In the genomic region with DNA sequence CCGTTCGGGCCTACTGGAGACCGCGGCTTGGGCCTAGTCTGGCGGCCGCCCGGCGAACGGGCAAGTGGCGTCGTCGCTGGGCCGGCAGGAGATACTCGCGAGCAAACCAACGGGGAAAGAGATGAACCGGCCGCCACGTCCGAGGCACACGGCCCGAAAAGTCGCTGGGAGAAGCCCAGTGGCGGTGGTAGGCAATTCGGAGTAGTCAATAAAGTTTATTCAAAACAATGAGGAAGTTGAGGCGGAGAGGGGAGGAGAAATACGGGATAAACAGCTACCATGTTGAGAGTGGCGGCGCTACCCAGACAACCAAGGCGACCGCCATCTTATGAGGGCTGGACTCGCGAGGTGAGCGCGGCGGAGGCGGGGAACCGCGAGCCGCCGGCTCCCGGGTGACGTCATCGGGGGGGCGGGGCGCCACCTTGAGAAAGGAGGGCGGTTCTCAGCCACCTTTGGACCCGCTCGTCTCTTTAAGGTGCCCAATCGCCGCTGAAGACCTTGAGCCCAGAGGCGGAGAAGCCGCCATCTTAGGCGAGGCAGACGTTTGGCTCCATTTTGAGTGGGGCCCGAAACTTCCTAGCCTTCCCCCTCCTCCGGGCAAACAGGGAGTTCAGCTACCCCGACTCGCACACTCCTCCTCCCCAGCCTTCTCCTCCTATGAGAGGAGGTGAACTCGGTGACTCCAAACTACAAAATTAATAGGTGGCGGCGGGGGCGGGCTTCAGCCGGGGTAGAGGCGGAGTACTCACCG, we compare ENCODE assay signal across 1 cellular context.
TF ChIP-seq lines count a peak whose summit lies in the region.

A gene (minus strand): TSS at position 348 of the 751 bp plus-strand sequence. CDS start 1,745 bp downstream, outside the sequence.

TF ChIP-seq in HepG2, 621 proteins besides CTCF, POLR2A, EP300 and RAD21 (continued from another document and continues in another):
- TF ChIP-seq, protein P1, sequence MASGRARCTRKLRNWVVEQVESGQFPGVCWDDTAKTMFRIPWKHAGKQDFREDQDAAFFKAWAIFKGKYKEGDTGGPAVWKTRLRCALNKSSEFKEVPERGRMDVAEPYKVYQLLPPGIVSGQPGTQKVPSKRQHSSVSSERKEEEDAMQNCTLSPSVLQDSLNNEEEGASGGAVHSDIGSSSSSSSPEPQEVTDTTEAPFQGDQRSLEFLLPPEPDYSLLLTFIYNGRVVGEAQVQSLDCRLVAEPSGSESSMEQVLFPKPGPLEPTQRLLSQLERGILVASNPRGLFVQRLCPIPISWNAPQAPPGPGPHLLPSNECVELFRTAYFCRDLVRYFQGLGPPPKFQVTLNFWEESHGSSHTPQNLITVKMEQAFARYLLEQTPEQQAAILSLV (CRISPR knock-in tag; IDR thresholded peaks at IDR 0.05; ENCODE audit: borderline replicate concordance): 0 out of 2 replicates have a peak, but pooled peaks have one; percentile 27
- no peak; the same call in 1 of the 2 replicates for TF ChIP-seq NFYC (CRISPR knock-in tag; IDR thresholded peaks at IDR 0.05)
- 0 out of 2 replicates have a peak, but pooled peaks have one; percentile 30 for TF ChIP-seq NR2C2 (CRISPR knock-in tag; IDR thresholded peaks at IDR 0.05; ENCODE audit: borderline replicate concordance)
- peak; percentile 77 for TF ChIP-seq GABPB1 (CRISPR knock-in tag; IDR thresholded peaks at IDR 0.05)
- TF ChIP-seq, protein P2, sequence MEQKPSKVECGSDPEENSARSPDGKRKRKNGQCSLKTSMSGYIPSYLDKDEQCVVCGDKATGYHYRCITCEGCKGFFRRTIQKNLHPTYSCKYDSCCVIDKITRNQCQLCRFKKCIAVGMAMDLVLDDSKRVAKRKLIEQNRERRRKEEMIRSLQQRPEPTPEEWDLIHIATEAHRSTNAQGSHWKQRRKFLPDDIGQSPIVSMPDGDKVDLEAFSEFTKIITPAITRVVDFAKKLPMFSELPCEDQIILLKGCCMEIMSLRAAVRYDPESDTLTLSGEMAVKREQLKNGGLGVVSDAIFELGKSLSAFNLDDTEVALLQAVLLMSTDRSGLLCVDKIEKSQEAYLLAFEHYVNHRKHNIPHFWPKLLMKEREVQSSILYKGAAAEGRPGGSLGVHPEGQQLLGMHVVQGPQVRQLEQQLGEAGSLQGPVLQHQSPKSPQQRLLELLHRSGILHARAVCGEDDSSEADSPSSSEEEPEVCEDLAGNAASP (CRISPR knock-in tag; IDR thresholded peaks at IDR 0.05; ENCODE audit: borderline replicate concordance): no peak
- TF ChIP-seq ARID2 (CRISPR knock-in tag; IDR thresholded peaks at IDR 0.05; ENCODE audit: borderline replicate concordance): 0 out of 2 replicates have a peak, but pooled peaks have one; percentile 25
- TF ChIP-seq FOSL2 (CRISPR knock-in tag; IDR thresholded peaks at IDR 0.05): peak; percentile 55; the same call in 1 of the 2 replicates
- peak; percentile 81; the same call in 1 of the 2 replicates for TF ChIP-seq HNF4G (IDR thresholded peaks at IDR 0.05; ENCODE audit: borderline replicate concordance, low read depth, low read length)
- TF ChIP-seq HNF4G (CRISPR knock-in tag; IDR thresholded peaks at IDR 0.05; ENCODE audit: borderline replicate concordance, low read depth): peak; percentile 43; the same call in 1 of the 2 replicates
- 0 out of 2 replicates have a peak, but pooled peaks have one; percentile 30 for TF ChIP-seq KAT7 (CRISPR knock-in tag; IDR thresholded peaks at IDR 0.05; ENCODE audit: borderline replicate concordance)
- TF ChIP-seq ZNF777 (CRISPR knock-in tag; IDR thresholded peaks at IDR 0.05): peak; percentile 67; the same call in 1 of the 2 replicates
- TF ChIP-seq HOXA3 (CRISPR knock-in tag; IDR thresholded peaks at IDR 0.05): peak; percentile 84
- TF ChIP-seq KDM2A (CRISPR knock-in tag; IDR thresholded peaks at IDR 0.05; ENCODE audit: borderline replicate concordance, low read depth): peak; percentile 49
- TF ChIP-seq, protein P3, sequence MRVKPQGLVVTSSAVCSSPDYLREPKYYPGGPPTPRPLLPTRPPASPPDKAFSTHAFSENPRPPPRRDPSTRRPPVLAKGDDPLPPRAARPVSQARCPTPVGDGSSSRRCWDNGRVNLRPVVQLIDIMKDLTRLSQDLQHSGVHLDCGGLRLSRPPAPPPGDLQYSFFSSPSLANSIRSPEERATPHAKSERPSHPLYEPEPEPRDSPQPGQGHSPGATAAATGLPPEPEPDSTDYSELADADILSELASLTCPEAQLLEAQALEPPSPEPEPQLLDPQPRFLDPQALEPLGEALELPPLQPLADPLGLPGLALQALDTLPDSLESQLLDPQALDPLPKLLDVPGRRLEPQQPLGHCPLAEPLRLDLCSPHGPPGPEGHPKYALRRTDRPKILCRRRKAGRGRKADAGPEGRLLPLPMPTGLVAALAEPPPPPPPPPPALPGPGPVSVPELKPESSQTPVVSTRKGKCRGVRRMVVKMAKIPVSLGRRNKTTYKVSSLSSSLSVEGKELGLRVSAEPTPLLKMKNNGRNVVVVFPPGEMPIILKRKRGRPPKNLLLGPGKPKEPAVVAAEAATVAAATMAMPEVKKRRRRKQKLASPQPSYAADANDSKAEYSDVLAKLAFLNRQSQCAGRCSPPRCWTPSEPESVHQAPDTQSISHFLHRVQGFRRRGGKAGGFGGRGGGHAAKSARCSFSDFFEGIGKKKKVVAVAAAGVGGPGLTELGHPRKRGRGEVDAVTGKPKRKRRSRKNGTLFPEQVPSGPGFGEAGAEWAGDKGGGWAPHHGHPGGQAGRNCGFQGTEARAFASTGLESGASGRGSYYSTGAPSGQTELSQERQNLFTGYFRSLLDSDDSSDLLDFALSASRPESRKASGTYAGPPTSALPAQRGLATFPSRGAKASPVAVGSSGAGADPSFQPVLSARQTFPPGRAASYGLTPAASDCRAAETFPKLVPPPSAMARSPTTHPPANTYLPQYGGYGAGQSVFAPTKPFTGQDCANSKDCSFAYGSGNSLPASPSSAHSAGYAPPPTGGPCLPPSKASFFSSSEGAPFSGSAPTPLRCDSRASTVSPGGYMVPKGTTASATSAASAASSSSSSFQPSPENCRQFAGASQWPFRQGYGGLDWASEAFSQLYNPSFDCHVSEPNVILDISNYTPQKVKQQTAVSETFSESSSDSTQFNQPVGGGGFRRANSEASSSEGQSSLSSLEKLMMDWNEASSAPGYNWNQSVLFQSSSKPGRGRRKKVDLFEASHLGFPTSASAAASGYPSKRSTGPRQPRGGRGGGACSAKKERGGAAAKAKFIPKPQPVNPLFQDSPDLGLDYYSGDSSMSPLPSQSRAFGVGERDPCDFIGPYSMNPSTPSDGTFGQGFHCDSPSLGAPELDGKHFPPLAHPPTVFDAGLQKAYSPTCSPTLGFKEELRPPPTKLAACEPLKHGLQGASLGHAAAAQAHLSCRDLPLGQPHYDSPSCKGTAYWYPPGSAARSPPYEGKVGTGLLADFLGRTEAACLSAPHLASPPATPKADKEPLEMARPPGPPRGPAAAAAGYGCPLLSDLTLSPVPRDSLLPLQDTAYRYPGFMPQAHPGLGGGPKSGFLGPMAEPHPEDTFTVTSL (CRISPR knock-in tag; IDR thresholded peaks at IDR 0.05; ENCODE audit: borderline replicate concordance): 0 out of 2 replicates have a peak, but pooled peaks have one; percentile 3
- TF ChIP-seq, protein P4, sequence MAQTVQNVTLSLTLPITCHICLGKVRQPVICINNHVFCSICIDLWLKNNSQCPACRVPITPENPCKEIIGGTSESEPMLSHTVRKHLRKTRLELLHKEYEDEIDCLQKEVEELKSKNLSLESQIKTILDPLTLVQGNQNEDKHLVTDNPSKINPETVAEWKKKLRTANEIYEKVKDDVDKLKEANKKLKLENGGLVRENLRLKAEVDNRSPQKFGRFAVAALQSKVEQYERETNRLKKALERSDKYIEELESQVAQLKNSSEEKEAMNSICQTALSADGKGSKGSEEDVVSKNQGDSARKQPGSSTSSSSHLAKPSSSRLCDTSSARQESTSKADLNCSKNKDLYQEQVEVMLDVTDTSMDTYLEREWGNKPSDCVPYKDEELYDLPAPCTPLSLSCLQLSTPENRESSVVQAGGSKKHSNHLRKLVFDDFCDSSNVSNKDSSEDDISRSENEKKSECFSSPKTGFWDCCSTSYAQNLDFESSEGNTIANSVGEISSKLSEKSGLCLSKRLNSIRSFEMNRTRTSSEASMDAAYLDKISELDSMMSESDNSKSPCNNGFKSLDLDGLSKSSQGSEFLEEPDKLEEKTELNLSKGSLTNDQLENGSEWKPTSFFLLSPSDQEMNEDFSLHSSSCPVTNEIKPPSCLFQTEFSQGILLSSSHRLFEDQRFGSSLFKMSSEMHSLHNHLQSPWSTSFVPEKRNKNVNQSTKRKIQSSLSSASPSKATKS (CRISPR knock-in tag; IDR thresholded peaks at IDR 0.05): 0 out of 2 replicates have a peak, but pooled peaks have one; percentile 63
- TF ChIP-seq, protein P5, sequence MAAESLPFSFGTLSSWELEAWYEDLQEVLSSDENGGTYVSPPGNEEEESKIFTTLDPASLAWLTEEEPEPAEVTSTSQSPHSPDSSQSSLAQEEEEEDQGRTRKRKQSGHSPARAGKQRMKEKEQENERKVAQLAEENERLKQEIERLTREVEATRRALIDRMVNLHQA (CRISPR knock-in tag; IDR thresholded peaks at IDR 0.05): no peak
- TF ChIP-seq ZSCAN30 (CRISPR knock-in tag; IDR thresholded peaks at IDR 0.05): 0 out of 2 replicates have a peak, but pooled peaks have one; percentile 29
- TF ChIP-seq POLR2AphosphoS2 (IDR thresholded peaks at IDR 0.05; ENCODE audit: low read depth, low read length): no peak
- TF ChIP-seq NFYB (CRISPR knock-in tag; IDR thresholded peaks at IDR 0.05): peak; percentile 49
- no peak for TF ChIP-seq MXD4 (CRISPR knock-in tag; IDR thresholded peaks at IDR 0.05)
- no peak for TF ChIP-seq ZNF547 (CRISPR knock-in tag; IDR thresholded peaks at IDR 0.05)
- TF ChIP-seq HNRNPLL (IDR thresholded peaks at IDR 0.05; ENCODE audit: low read depth, low read length, poor library complexity, severe bottlenecking): peak; percentile 50
- TF ChIP-seq REPIN1 (CRISPR knock-in tag; IDR thresholded peaks at IDR 0.05; ENCODE audit: borderline replicate concordance, low read depth): peak; percentile 42; the same call in 1 of the 2 replicates
- peak; percentile 56 for TF ChIP-seq CREM (IDR thresholded peaks at IDR 0.05)
- TF ChIP-seq CREM (CRISPR knock-in tag; IDR thresholded peaks at IDR 0.05): no peak
- TF ChIP-seq, protein P6, sequence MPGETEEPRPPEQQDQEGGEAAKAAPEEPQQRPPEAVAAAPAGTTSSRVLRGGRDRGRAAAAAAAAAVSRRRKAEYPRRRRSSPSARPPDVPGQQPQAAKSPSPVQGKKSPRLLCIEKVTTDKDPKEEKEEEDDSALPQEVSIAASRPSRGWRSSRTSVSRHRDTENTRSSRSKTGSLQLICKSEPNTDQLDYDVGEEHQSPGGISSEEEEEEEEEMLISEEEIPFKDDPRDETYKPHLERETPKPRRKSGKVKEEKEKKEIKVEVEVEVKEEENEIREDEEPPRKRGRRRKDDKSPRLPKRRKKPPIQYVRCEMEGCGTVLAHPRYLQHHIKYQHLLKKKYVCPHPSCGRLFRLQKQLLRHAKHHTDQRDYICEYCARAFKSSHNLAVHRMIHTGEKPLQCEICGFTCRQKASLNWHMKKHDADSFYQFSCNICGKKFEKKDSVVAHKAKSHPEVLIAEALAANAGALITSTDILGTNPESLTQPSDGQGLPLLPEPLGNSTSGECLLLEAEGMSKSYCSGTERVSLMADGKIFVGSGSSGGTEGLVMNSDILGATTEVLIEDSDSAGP (CRISPR knock-in tag; IDR thresholded peaks at IDR 0.05; ENCODE audit: borderline replicate concordance): peak; percentile 73; the same call in 1 of the 2 replicates
- TF ChIP-seq HIVEP1 (CRISPR knock-in tag; IDR thresholded peaks at IDR 0.05): peak; percentile 15; the same call in 1 of the 2 replicates
- 0 out of 2 replicates have a peak, but pooled peaks have one; percentile 74 for TF ChIP-seq ZSCAN31 (CRISPR knock-in tag; IDR thresholded peaks at IDR 0.05; ENCODE audit: low read depth)
- TF ChIP-seq, protein P7, sequence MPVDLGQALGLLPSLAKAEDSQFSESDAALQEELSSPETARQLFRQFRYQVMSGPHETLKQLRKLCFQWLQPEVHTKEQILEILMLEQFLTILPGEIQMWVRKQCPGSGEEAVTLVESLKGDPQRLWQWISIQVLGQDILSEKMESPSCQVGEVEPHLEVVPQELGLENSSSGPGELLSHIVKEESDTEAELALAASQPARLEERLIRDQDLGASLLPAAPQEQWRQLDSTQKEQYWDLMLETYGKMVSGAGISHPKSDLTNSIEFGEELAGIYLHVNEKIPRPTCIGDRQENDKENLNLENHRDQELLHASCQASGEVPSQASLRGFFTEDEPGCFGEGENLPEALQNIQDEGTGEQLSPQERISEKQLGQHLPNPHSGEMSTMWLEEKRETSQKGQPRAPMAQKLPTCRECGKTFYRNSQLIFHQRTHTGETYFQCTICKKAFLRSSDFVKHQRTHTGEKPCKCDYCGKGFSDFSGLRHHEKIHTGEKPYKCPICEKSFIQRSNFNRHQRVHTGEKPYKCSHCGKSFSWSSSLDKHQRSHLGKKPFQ (CRISPR knock-in tag; IDR thresholded peaks at IDR 0.05; ENCODE audit: insufficient replicate concordance): peak; percentile 42
- TF ChIP-seq, protein P8, sequence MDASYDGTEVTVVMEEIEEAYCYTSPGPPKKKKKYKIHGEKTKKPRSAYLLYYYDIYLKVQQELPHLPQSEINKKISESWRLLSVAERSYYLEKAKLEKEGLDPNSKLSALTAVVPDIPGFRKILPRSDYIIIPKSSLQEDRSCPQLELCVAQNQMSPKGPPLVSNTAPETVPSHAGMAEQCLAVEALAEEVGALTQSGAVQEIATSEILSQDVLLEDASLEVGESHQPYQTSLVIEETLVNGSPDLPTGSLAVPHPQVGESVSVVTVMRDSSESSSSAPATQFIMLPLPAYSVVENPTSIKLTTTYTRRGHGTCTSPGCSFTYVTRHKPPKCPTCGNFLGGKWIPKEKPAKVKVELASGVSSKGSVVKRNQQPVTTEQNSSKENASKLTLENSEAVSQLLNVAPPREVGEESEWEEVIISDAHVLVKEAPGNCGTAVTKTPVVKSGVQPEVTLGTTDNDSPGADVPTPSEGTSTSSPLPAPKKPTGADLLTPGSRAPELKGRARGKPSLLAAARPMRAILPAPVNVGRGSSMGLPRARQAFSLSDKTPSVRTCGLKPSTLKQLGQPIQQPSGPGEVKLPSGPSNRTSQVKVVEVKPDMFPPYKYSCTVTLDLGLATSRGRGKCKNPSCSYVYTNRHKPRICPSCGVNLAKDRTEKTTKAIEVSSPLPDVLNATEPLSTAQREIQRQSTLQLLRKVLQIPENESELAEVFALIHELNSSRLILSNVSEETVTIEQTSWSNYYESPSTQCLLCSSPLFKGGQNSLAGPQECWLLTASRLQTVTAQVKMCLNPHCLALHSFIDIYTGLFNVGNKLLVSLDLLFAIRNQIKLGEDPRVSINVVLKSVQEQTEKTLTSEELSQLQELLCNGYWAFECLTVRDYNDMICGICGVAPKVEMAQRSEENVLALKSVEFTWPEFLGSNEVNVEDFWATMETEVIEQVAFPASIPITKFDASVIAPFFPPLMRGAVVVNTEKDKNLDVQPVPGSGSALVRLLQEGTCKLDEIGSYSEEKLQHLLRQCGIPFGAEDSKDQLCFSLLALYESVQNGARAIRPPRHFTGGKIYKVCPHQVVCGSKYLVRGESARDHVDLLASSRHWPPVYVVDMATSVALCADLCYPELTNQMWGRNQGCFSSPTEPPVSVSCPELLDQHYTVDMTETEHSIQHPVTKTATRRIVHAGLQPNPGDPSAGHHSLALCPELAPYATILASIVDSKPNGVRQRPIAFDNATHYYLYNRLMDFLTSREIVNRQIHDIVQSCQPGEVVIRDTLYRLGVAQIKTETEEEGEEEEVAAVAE (CRISPR knock-in tag; IDR thresholded peaks at IDR 0.05; ENCODE audit: borderline replicate concordance): peak; percentile 95
- TF ChIP-seq ELF3 (CRISPR knock-in tag; IDR thresholded peaks at IDR 0.05): peak; percentile 27; the same call in 1 of the 2 replicates
- peak; percentile 48; the same call in 1 of the 2 replicates for TF ChIP-seq IRF2 (CRISPR knock-in tag; IDR thresholded peaks at IDR 0.05)
- 0 out of 2 replicates have a peak, but pooled peaks have one; percentile 46 for TF ChIP-seq KDM5A (IDR thresholded peaks at IDR 0.05; ENCODE audit: borderline replicate concordance, low read length)
